In genomic region chr2:154952346-154953010, GRCh38 we compare ENCODE assay signal across 1 cellular context.
TF ChIP-seq lines count a peak whose summit lies in the region.

No MANE protein-coding gene starts in this region.

TF ChIP-seq in SK-N-SH, 30 proteins besides CTCF, POLR2A, EP300 and RAD21 (continued from another document):
- TF ChIP-seq PBX3 (IDR thresholded peaks at IDR 0.05) (no peak), EZH2phosphoT487 (IDR thresholded peaks at IDR 0.05; ENCODE audit: borderline replicate concordance, low read depth) (no peak), NRF1 (IDR thresholded peaks at IDR 0.05; ENCODE audit: low read depth, low read length) (no peak)
